Comparison of ENCODE assay signal across 18 cellular contexts in the genomic region with DNA sequence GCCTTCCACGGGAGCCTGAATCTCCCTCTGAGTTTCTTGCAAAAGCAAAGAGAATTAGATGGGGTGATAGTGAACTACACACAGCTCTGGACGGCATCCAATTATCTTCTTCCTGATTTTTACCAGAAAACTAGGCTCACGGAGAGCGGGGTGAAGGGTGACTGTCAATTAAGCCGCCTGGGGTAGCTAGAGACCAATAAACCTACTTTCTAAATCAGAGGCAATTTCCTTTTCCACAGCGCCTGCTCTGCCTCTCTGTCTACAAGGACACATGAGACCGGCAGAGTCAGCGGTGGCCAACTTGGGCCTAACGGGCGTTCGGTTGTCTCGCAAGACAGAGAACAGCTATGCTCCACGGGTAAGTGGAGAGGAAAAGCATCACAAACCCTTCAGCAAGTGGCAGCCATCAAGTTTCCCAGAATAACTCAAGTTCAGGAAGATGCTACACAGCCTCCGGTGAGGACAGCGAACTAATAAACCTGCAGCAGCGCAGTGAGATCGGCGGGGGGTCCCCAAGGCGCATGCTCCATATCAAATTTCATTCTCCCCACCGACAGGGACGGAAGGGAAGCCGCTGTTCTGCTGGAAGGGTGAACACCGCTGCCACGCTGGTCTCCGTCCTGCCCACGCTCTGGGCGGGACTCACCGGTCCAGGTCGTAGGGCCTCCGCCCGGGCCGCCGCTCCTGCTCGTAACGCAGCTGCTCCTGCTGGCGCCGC.
"Had no signal": no experiment of that assay in that cellular context is flagged by ENCODE, and none has a peak within 500 bp of the region (broad histone marks: within the 10 kb centered on the region; RNA-seq: fewer than 3 reads in every experiment).

No MANE protein-coding gene starts in this region.

- H3K9me3 ChIP-seq: body of pancreas, colonic mucosa, left lung, neutrophil, suprapubic skin had no signal

- H3K4me1 ChIP-seq: body of pancreas, colonic mucosa, left lung, suprapubic skin had no signal

- H3K27me3 ChIP-seq: body of pancreas, colonic mucosa, left lung, neutrophil, suprapubic skin had no signal

- FAIRE-seq: endometrium, keratinocyte, small intestine had no signal

- DNase-seq: activated CD4-positive, alpha-beta T cell treated with anti-CD3 and anti-CD28 coated beads for 1 hour; activated CD4-positive, alpha-beta T cell treated with anti-CD3 and anti-CD28 coated beads, Interleukin-2, amount 50 U/mL, for 4 hours; activated effector memory CD4-positive, alpha-beta T cell treated with Interleukin-2 at 50 U/mL for 16 hours; body of pancreas; central memory CD4-positive, alpha-beta T cell; colonic mucosa; left lung; mammary epithelial cell; naive B cell; small intestine; stimulated activated CD4-positive, alpha-beta T cell treated with anti-CD3 and anti-CD28 coated beads, Interleukin-4, amount 100 ng/mL, for 4 hours; stimulated activated CD8-positive, alpha-beta memory T cell treated with anti-CD3 and anti-CD28 coated beads, Interleukin-4, amount 100 ng/mL, for 48 hours; trophoblast cell had no signal

- H3K4me3 ChIP-seq: body of pancreas, colonic mucosa, left lung, suprapubic skin had no signal

- ATAC-seq: body of pancreas, esophagus mucosa, left lung had no signal

- H3K27ac ChIP-seq: body of pancreas, colonic mucosa, left lung, neutrophil, suprapubic skin had no signal
